11 cellular contexts compared by ENCODE assay signal in genomic region chr7:103348959-103349358, GRCh38. TPM values are rescaled to one million over a fixed set of nuclear protein-coding genes. Genes with fewer than 3 reads are reported as not detected.
DNase-seq lines count a peak whose midpoint lies in the region; ATAC-seq, FAIRE-seq and TF ChIP-seq lines count a peak whose summit lies in the region.
"Had no signal": no experiment of that assay in that cellular context is flagged by ENCODE, and none has a peak within 500 bp of the region (broad histone marks: within the 10 kb centered on the region; RNA-seq: fewer than 3 reads in every experiment).

No MANE protein-coding gene starts in this region.

- peak overlapping the region; percentile 100 for H3K4me3 Mint-ChIP-seq in mesothelial cell of epicardium

- BruUV-seq in K562 (replicated peaks; lab: Mats Ljungman, UMichigan) = no TSS peak

- no peaks in the 10 kb centered on the region; the same call in 1 of the 2 replicates for H4K20me1 ChIP-seq in K562 (replicated peaks; ENCODE audit: control insufficient read depth, insufficient read depth, low read length)

- no peaks in the 10 kb centered on the region for H3K9me3 ChIP-seq in HUES6 (ENCODE audit: control insufficient read depth, insufficient read depth, low read depth, low read length)
- no peaks in the 10 kb centered on the region for H3K9me3 ChIP-seq in K562 (replicated peaks; ENCODE audit: control insufficient read depth, insufficient read depth, low read depth, low read length)

- no peaks in the 10 kb centered on the region for H3K9me3 Mint-ChIP-seq in mesothelial cell of epicardium

- intact Hi-C loops in K562 (cut with micrococcal nuclease) = loop anchor here (5.0 kb wide), 1 partner anchor 52 kb away; the partner anchor contains the start of gene PMPCB

- FAIRE-seq in K562 (lab: Jason Lieb, UNC) = no peak

- ATAC-seq in K562 (no peak), HG03442 (IDR thresholded peaks at IDR 0.05; ENCODE audit: unreplicated experiment) (no peak), GM19351 (IDR thresholded peaks at IDR 0.05; ENCODE audit: unreplicated experiment) (no peak)

- peak overlapping the region; percentile 94 for H3K4me2 ChIP-seq in K562 (ENCODE audit: insufficient read depth, low read length)

- no peaks in the 10 kb centered on the region for H3K9me1 ChIP-seq in K562 (ENCODE audit: control insufficient read depth, insufficient read depth, low read length)

- POLR2A ChIA-PET in K562 (lab: Yijun Ruan, JAX) = interaction anchor here (1.0 to 1.4 kb wide), 2 partner anchors 16 to 46 kb away, joined by 3 to 4 read pairs; no protein-coding TSS in a partner anchor

- H3K36me3 Mint-ChIP-seq in mesothelial cell of epicardium = peaks cover 2% of the 10 kb centered on the region

- TF ChIP-seq POLR2A in K562 (conservative IDR thresholded peaks at IDR 0.05) = no peak

- in situ Hi-C loops in K562 (cut with MboI) = no loop called here

- H3K4me1 Mint-ChIP-seq in mesothelial cell of epicardium = peaks cover 27% of the 10 kb centered on the region

- peak overlapping the region; percentile 78; the same call in 1 of the 2 replicates for H3K4me3 ChIP-seq in AG09309 (ENCODE audit: control insufficient read depth, low read depth, low read length)
- H3K4me3 ChIP-seq in HUES6 (ENCODE audit: low read depth, low read length) = peak overlapping the region; percentile 94
- peak overlapping the region; percentile 83 for H3K4me3 ChIP-seq in K562

- TF ChIP-seq CTCF in AG09309 (IDR thresholded peaks at IDR 0.05; ENCODE audit: control insufficient read depth, insufficient read depth, low read depth, low read length, missing control alignments) (no peak), K562 (IDR thresholded peaks at IDR 0.05 in 2 of 3, conservative IDR thresholded peaks at IDR 0.05 in 1 of 3; ENCODE audit: insufficient read depth in 2 of 3, low read depth in 1 of 3, low read length in 3 of 3) (no peak), mesothelial cell of epicardium (IDR thresholded peaks at IDR 0.05; ENCODE audit: unreplicated experiment) (no peak)

- H2AFZ ChIP-seq in K562 (ENCODE audit: low read depth, low read length) = no peak overlapping the region

- H3K27ac ChIP-seq in HUES6 (ENCODE audit: low read depth, low read length) (no peak overlapping the region), K562 (ENCODE audit: extremely low read depth, low read depth, low read length) (no peak overlapping the region; the same call in 2 of the 3 replicates)

- peaks cover 87% of the 10 kb centered on the region for H3K79me2 ChIP-seq in K562 (ENCODE audit: control insufficient read depth, insufficient read depth, low read length)

- 5% methylated on average over 2 of the region's 2 CpGs for WGBS in K562 (ENCODE audit: insufficient coverage, low coverage, missing lambda C conversion rate)

- peaks cover 7% of the 10 kb centered on the region; the same call in 1 of the 2 replicates for H3K4me1 ChIP-seq in HUES6 (ENCODE audit: control insufficient read depth, insufficient read depth, low read length)
- H3K4me1 ChIP-seq in K562 (replicated peaks in 1 of 2; ENCODE audit: control insufficient read depth in 2 of 2, insufficient read depth in 2 of 2, low read length in 2 of 2) = peaks cover 8 to 12% of the 10 kb centered on the region in 2 experiments; a peak in 3 of 5 replicates

- H3K27me3 ChIP-seq in HUES6 (ENCODE audit: control insufficient read depth, insufficient read depth, low read length) (no peaks in the 10 kb centered on the region), K562 (ENCODE audit: control insufficient read depth in 2 of 2, insufficient read depth in 2 of 2, low read length in 2 of 2) (no peaks in the 10 kb centered on the region)

- H3K27me3 Mint-ChIP-seq in mesothelial cell of epicardium (ENCODE audit: low read depth) = no peaks in the 10 kb centered on the region

- H3K27ac Mint-ChIP-seq in mesothelial cell of epicardium = peak overlapping the region; percentile 19

- TF ChIP-seq RAD21 in K562 (CRISPR knock-in tag; conservative IDR thresholded peaks at IDR 0.05 in 1 of 2, IDR thresholded peaks at IDR 0.05 in 1 of 2) = no peak

- H3K36me3 ChIP-seq in HUES6 (ENCODE audit: control insufficient read depth, insufficient read depth, low read length) = peaks cover 31% of the 10 kb centered on the region
- peaks cover 44% of the 10 kb centered on the region for H3K36me3 ChIP-seq in K562 (ENCODE audit: control insufficient read depth, insufficient read depth, low read length)

- DNase-seq in AG09309 (ENCODE audit: low read depth) = no peak
- DNase-seq in K562 (ENCODE audit: extremely low read depth in 1 of 4, low spot score in 3 of 4) = no peak
- DNase-seq in mesothelial cell of epicardium (ENCODE audit: low spot score in 2 of 2, unreplicated experiment in 2 of 2) = no peak
- no peak for DNase-seq in NCI-H446 treated with DMSO at 0.1 percent for 48 hours (lab: John Stamatoyannopoulos, UW)
- no peak for DNase-seq in NCI-H187 treated with DMSO at 0.1 percent for 48 hours (lab: John Stamatoyannopoulos, UW)
- DNase-seq: EL, midbrain, NCI-H446 had no signal

- no peak overlapping the region for H3K9ac ChIP-seq in HUES6 (ENCODE audit: low read length)
- peak overlapping the region; percentile 82 to 99; a peak in 3 of 4 replicates for H3K9ac ChIP-seq in K562 (ENCODE audit: insufficient read depth in 1 of 2, low read depth in 2 of 2, low read length in 2 of 2)

- TF ChIP-seq EP300 in K562 (IDR thresholded peaks at IDR 0.05; ENCODE audit: low read length) = no peak

- CTCF ChIA-PET in K562 (lab: Yijun Ruan, JAX; ENCODE audit: low intra/inter-chr PET ratio) = no interaction called here

TF ChIP-seq in K562, 482 proteins besides CTCF, POLR2A, EP300 and RAD21 (continues in another document):
- TF ChIP-seq SMARCC2 (IDR thresholded peaks at IDR 0.05; ENCODE audit: low read depth) = peak; percentile 19; the same call in 1 of the 2 replicates
- TF ChIP-seq POLR2AphosphoS2 (IDR thresholded peaks at IDR 0.05; ENCODE audit: low read length) = no peak

RNA-seq across cellular contexts. Expression of gene PSMC2, which starts 1.5 kb away (rescaled TPM):
- 67.8 and 126 TPM in 2 replicates for total RNA-seq in K562 (2011; cell fraction: chromatin; rRNA removed; ENCODE audit: low replicate concordance)
- 33.0 and 45.1 TPM in 2 replicates for total RNA-seq in K562 (2011; cell fraction: nucleolus; rRNA removed)
- 84.2 and 96.5 TPM in 2 replicates for total RNA-seq in K562 (2011; cell fraction: nucleoplasm; rRNA removed)
- total RNA-seq in K562 (2014; rRNA removed) (300 and 362 TPM in 2 replicates), K562 (2014; rRNA removed; fragmentation: Illumina TruSeq; extraction: Trizol) (511 and 556 TPM in 2 replicates), K562 (2015; rRNA removed; fragmentation: Illumina TruSeq; extraction: Trizol) (468 and 484 TPM in 2 replicates), K562 (2021) (316 and 323 TPM in 2 replicates), mesothelial cell of epicardium (86.5 to 89.0 TPM (median 87.0 TPM) in 3 replicates)
- polyA plus RNA-seq in K562 (2011; rRNA removed) (247 and 465 TPM in 2 replicates), K562 (2014; fragmentation: Illumina TruSeq; extraction: Trizol) (509 and 567 TPM in 2 replicates), K562 (2014; fragmentation: Nextera tagmentation; extraction: Ambion mirVana) (1,000 to 10,000 TPM in 1 of 2 experiments, 100 to 1,000 TPM in 1; 861 to 1,105 TPM), K562 (2014; rRNA removed) (383 and 534 TPM in 2 replicates)
- 128 and 155 TPM in 2 replicates for polyA plus RNA-seq in K562 (2011; cell fraction: cytosol; rRNA removed)
- 85.4 and 98.2 TPM in 2 replicates for polyA plus RNA-seq in K562 (2011; cell fraction: nucleus; rRNA removed)
- 290 and 472 TPM in 2 replicates for polyA plus RNA-seq in K562 (2012)
- polyA minus RNA-seq in K562 (2011; rRNA and poly(A)+ RNA removed) = 274 and 443 TPM in 2 replicates
- 58.8 and 124 TPM in 2 replicates for polyA minus RNA-seq in K562 (2011; cell fraction: cytosol; rRNA and poly(A)+ RNA removed)
- 18.4 and 35.9 TPM in 2 replicates for polyA minus RNA-seq in K562 (2011; cell fraction: nucleus; rRNA and poly(A)+ RNA removed)

RNA-seq across cellular contexts. Expression of gene DNAJC2, which starts 4.4 kb away (rescaled TPM):
- 55.1 and 197 TPM in 2 replicates for total RNA-seq in K562 (2011; cell fraction: chromatin; rRNA removed; ENCODE audit: low replicate concordance)
- total RNA-seq in K562 (2011; cell fraction: nucleolus; rRNA removed) = 30.4 and 35.0 TPM in 2 replicates
- 55.2 and 90.0 TPM in 2 replicates for total RNA-seq in K562 (2011; cell fraction: nucleoplasm; rRNA removed)
- total RNA-seq in K562 (2014; rRNA removed) (62.5 and 64.6 TPM in 2 replicates), K562 (2014; rRNA removed; fragmentation: Illumina TruSeq; extraction: Trizol) (134 and 141 TPM in 2 replicates), K562 (2015; rRNA removed; fragmentation: Illumina TruSeq; extraction: Trizol) (142 and 152 TPM in 2 replicates), K562 (2021) (82.9 and 92.1 TPM in 2 replicates), mesothelial cell of epicardium (31.1 to 36.0 TPM (median 31.1 TPM) in 3 replicates)
- polyA plus RNA-seq in K562 (2011; rRNA removed) (65.2 and 86.9 TPM in 2 replicates), K562 (2014; fragmentation: Illumina TruSeq; extraction: Trizol) (121 and 157 TPM in 2 replicates), K562 (2014; fragmentation: Nextera tagmentation; extraction: Ambion mirVana) (10 to 100 TPM; 40.2 to 40.4 TPM), K562 (2014; rRNA removed) (97.3 and 118 TPM in 2 replicates)
- polyA plus RNA-seq in K562 (2011; cell fraction: cytosol; rRNA removed) = 11.7 and 12.3 TPM in 2 replicates
- 93.5 and 113 TPM in 2 replicates for polyA plus RNA-seq in K562 (2011; cell fraction: nucleus; rRNA removed)
- 49.1 and 68.8 TPM in 2 replicates for polyA plus RNA-seq in K562 (2012)
- 52.3 and 65.5 TPM in 2 replicates for polyA minus RNA-seq in K562 (2011; rRNA and poly(A)+ RNA removed)
- polyA minus RNA-seq in K562 (2011; cell fraction: cytosol; rRNA and poly(A)+ RNA removed) = 13.1 and 15.6 TPM in 2 replicates
- polyA minus RNA-seq in K562 (2011; cell fraction: nucleus; rRNA and poly(A)+ RNA removed) = 42.9 and 53.8 TPM in 2 replicates

RNA-seq across cellular contexts. Expression of gene PMPCB, which starts 51.7 kb away (rescaled TPM):
- 64.6 and 120 TPM in 2 replicates for total RNA-seq in K562 (2011; cell fraction: chromatin; rRNA removed; ENCODE audit: low replicate concordance)
- 41.2 and 44.6 TPM in 2 replicates for total RNA-seq in K562 (2011; cell fraction: nucleolus; rRNA removed)
- total RNA-seq in K562 (2011; cell fraction: nucleoplasm; rRNA removed) = 67.7 and 74.3 TPM in 2 replicates
- total RNA-seq in K562 (2014; rRNA removed) (58.6 and 61.2 TPM in 2 replicates), K562 (2014; rRNA removed; fragmentation: Illumina TruSeq; extraction: Trizol) (105 and 120 TPM in 2 replicates), K562 (2015; rRNA removed; fragmentation: Illumina TruSeq; extraction: Trizol) (84.4 and 92.9 TPM in 2 replicates), K562 (2021) (85.7 and 92.1 TPM in 2 replicates), mesothelial cell of epicardium (64.0 to 68.6 TPM (median 65.1 TPM) in 3 replicates)
- polyA plus RNA-seq in K562 (2011; rRNA removed) (120 and 179 TPM in 2 replicates), K562 (2014; fragmentation: Illumina TruSeq; extraction: Trizol) (96.8 and 116 TPM in 2 replicates), K562 (2014; fragmentation: Nextera tagmentation; extraction: Ambion mirVana) (100 to 1,000 TPM; 169 to 209 TPM), K562 (2014; rRNA removed) (90.0 and 108 TPM in 2 replicates)
- 46.2 and 77.3 TPM in 2 replicates for polyA plus RNA-seq in K562 (2011; cell fraction: cytosol; rRNA removed)
- polyA plus RNA-seq in K562 (2011; cell fraction: nucleus; rRNA removed) = 143 and 238 TPM in 2 replicates
- polyA plus RNA-seq in K562 (2012) = 104 and 147 TPM in 2 replicates
- 60.2 and 77.9 TPM in 2 replicates for polyA minus RNA-seq in K562 (2011; rRNA and poly(A)+ RNA removed)
- 19.1 and 40.1 TPM in 2 replicates for polyA minus RNA-seq in K562 (2011; cell fraction: cytosol; rRNA and poly(A)+ RNA removed)
- polyA minus RNA-seq in K562 (2011; cell fraction: nucleus; rRNA and poly(A)+ RNA removed) = 22.1 and 32.7 TPM in 2 replicates
